8 cellular contexts compared by ENCODE assay signal in genomic region chr13:29594710-29595379, GRCh38. TPM values are rescaled to one million over a fixed set of nuclear protein-coding genes. Genes with fewer than 3 reads are reported as not detected.
DNase-seq lines count a peak whose midpoint lies in the region; ATAC-seq and TF ChIP-seq lines count a peak whose summit lies in the region.

No MANE protein-coding gene starts in this region.

- no peak for TF ChIP-seq CTCF in AG09309 (IDR thresholded peaks at IDR 0.05; ENCODE audit: control insufficient read depth, insufficient read depth, low read depth, low read length, missing control alignments)
- no peak for TF ChIP-seq CTCF in Peyer's patch (IDR thresholded peaks at IDR 0.05)
- no peak for TF ChIP-seq CTCF in fibroblast of villous mesenchyme (IDR thresholded peaks at IDR 0.05; ENCODE audit: insufficient read depth, low read depth, low read length)
- TF ChIP-seq CTCF in thoracic aorta (IDR thresholded peaks at IDR 0.05) = no peak

- H3K36me3 ChIP-seq in Peyer's patch (no peaks in the 10 kb centered on the region), thoracic aorta (no peaks in the 10 kb centered on the region)

- H3K4me3 ChIP-seq in AG09309 (ENCODE audit: control insufficient read depth, low read depth, low read length) (peak overlapping the region; percentile 81), Peyer's patch (peak overlapping the region; percentile 79 to 98 (median 88)), fibroblast of villous mesenchyme (ENCODE audit: low read depth, low read length) (peak overlapping the region; percentile 80), thoracic aorta (peak overlapping the region; percentile 76)

- no peaks in the 10 kb centered on the region for H3K9me3 ChIP-seq in Peyer's patch
- no peaks in the 10 kb centered on the region for H3K9me3 ChIP-seq in thoracic aorta

- TF ChIP-seq POLR2A in Peyer's patch (IDR thresholded peaks at IDR 0.05) = peak in 1 of 2 donors; percentile 19

- peaks cover 0 to 6% (median 2%) of the 10 kb centered on the region in 4 donors for H3K4me1 ChIP-seq in Peyer's patch
- peaks cover 0 to 16% of the 10 kb centered on the region in 2 donors for H3K4me1 ChIP-seq in thoracic aorta (ENCODE audit: control insufficient read depth in 1 of 2, low read depth in 2 of 2)

- no peaks in the 10 kb centered on the region for H3K27me3 ChIP-seq in Peyer's patch
- no peaks in the 10 kb centered on the region for H3K27me3 ChIP-seq in thoracic aorta (replicated peaks; ENCODE audit: insufficient read depth)

- peak; percentile 32 for ATAC-seq in GM18870 (IDR thresholded peaks at IDR 0.05; ENCODE audit: unreplicated experiment)
- peak; percentile 47 for ATAC-seq in HG03066 (IDR thresholded peaks at IDR 0.05; ENCODE audit: low read depth, unreplicated experiment)
- peak; percentile 63 for ATAC-seq in thoracic aorta (ENCODE audit: insufficient number of reproducible peaks, low FRiP score, low read depth)

- DNase-seq in AG09309 (ENCODE audit: low read depth) = peak; percentile 28
- peak; percentile 50 to 78 (median 73) for DNase-seq in Peyer's patch
- DNase-seq in activated effector memory CD4-positive, alpha-beta T cell treated with anti-CD3 and anti-CD28 coated beads, Interleukin-2, amount 50 U/mL, for 16 hours = peak; percentile 89
- peak; percentile 72 for DNase-seq in fibroblast of villous mesenchyme (ENCODE audit: low read depth)
- DNase-seq in occipital lobe (lab: John Stamatoyannopoulos, UW) = peak; percentile 40
- peak; percentile 35 for DNase-seq in thoracic aorta (ENCODE audit: low spot score)

- H3K27ac ChIP-seq in Peyer's patch (peak overlapping the region; percentile 84 to 91 (median 88)), thoracic aorta (peak overlapping the region; percentile 86 to 92)

RNA-seq across cellular contexts. Expression of gene SLC7A1, which starts 0.6 kb away (rescaled TPM):
- 10 to 100 TPM; 26.8 to 44.2 (median 37.5) TPM for total RNA-seq in Peyer's patch
- total RNA-seq in fibroblast of villous mesenchyme = 27.7 and 28.1 TPM in 2 replicates
- total RNA-seq in occipital lobe = 25.3 TPM
- total RNA-seq in thoracic aorta = 10 to 100 TPM; 24.0 to 39.1 TPM

Comparison
In these comparisons a context has a peak if more than half of its experiments do, and no peak if none do; other contexts are left out.
1. Peak in every context shown above with its lines: DNase-seq, ATAC-seq, H3K4me3 ChIP-seq and H3K27ac ChIP-seq.
2. DNase-seq: peak in every context shown above with its lines; median percentile 89 in activated effector memory CD4-positive, alpha-beta T cell treated with anti-CD3 and anti-CD28 coated beads, Interleukin-2, amount 50 U/mL, for 16 hours; 73 in Peyer's patch; 72 in fibroblast of villous mesenchyme; 40 in occipital lobe; 35 in thoracic aorta; 28 in AG09309.